24 cellular contexts compared by ENCODE assay signal in genomic region chr2:222272446-222273035, GRCh38.
DNase-seq lines count a peak whose midpoint lies in the region; ATAC-seq lines count a peak whose summit lies in the region.
"Had no signal": no experiment of that assay in that cellular context is flagged by ENCODE, and none has a peak within 500 bp of the region (broad histone marks: within the 10 kb centered on the region; RNA-seq: fewer than 3 reads in every experiment).

No MANE protein-coding gene starts in this region.

- DNase-seq in COLO668 (lab: John Stamatoyannopoulos, UW; ENCODE audit: unreplicated experiment) (peak; percentile 24), NCI-H1105 (lab: John Stamatoyannopoulos, UW) (peak; percentile 65), NCI-H69 (lab: John Stamatoyannopoulos, UW) (peak; percentile 69), foreskin melanocyte (peak; percentile 73), NCI-H446 (lab: John Stamatoyannopoulos, UW) (no peak), middle frontal gyrus (ENCODE audit: extremely low spot score, low spot score) (no peak)
- DNase-seq: activated CD8-positive, alpha-beta T cell treated with anti-CD3 and anti-CD28 coated beads, Interleukin-2, amount 10 ng/mL, durations not matched to agents 7 days and 5 days; activated gamma-delta T cell treated with Interleukin-2 at 50 U/mL for 16 hours; activated T-cell treated with anti-CD3 and anti-CD28 coated beads, Interleukin-2, amount 50 U/mL, for 1 hour; Calu3; left cardiac atrium; mesenchymal stem cell; MV-4-11; naive thymus-derived CD8-positive, alpha-beta T cell; NCI-H2171 treated with DMSO at 0.1 percent for 48 hours; ovary; PC-9; right lobe of liver; SHP77; SW 1271 had no signal

- ATAC-seq in GM18519 (IDR thresholded peaks at IDR 0.05; ENCODE audit: low FRiP score, unreplicated experiment) (no peak), GM21825 (IDR thresholded peaks at IDR 0.05; ENCODE audit: unreplicated experiment) (no peak)
- ATAC-seq: activated CD4-positive, CD25-positive, alpha-beta regulatory T cell treated with anti-CD3 and anti-CD28 coated beads, Interleukin-2, amount 50 U/mL, for 24 hours; activated CD8-positive, alpha-beta T cell treated with anti-CD3 and anti-CD28 coated beads, Interleukin-2, amount 10 ng/mL, durations not matched to agents 7 days and 5 days; HCT116; left cardiac atrium; naive thymus-derived CD8-positive, alpha-beta T cell; right lobe of liver had no signal

Comparison
In these comparisons a context has a peak if more than half of its experiments do, and no peak if none do; other contexts are left out.
1. DNase-seq: peak in COLO668 (single experiment), NCI-H1105 (single experiment), NCI-H69 (single experiment) and foreskin melanocyte (single experiment); none in NCI-H446 (0 of 2) and middle frontal gyrus (single experiment).